Comparison of ENCODE assay signal across 14 cellular contexts in the genomic region with DNA sequence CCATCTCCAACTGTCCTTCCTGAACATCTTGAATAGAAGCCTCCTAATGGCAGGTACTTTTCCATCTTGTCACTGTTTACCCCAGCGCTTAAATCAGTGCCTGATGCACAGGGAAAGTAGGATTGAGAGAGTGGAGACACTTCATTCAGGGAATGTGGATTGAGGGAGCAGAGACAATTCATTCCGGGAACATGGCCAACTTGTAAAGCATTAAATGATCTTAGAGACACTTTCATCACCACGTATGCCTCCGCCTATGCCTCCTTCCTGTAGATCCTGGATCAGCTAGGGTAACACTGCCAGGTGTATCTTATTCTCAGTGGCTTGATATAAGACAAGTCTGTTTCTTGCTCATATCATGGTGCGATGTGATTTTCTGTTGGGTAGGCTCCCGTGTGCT.
"Had no signal": no experiment of that assay in that cellular context is flagged by ENCODE, and none has a peak within 500 bp of the region (broad histone marks: within the 10 kb centered on the region; RNA-seq: fewer than 3 reads in every experiment).

No MANE protein-coding gene starts in this region.

- H3K4me1 ChIP-seq: esophagus squamous epithelium, heart left ventricle, testis had no signal

- H3K9me3 Mint-ChIP-seq: activated CD8-positive, alpha-beta T cell treated with anti-CD3 and anti-CD28 coated beads for 36 hours; activated naive CD8-positive, alpha-beta T cell treated with anti-CD3 and anti-CD28 coated beads, Interleukin-2, amount 10 ng/mL, durations not matched to agents 7 days and 5 days; stimulated activated naive CD8-positive, alpha-beta T cell treated with anti-CD3 and anti-CD28 coated beads, Interleukin-15, amount 100 ng/mL, for 72 hours had no signal

- H3K27me3 ChIP-seq: esophagus squamous epithelium, heart left ventricle, testis had no signal

- H3K36me3 ChIP-seq: esophagus squamous epithelium, heart left ventricle had no signal

- H3K9me3 ChIP-seq: esophagus squamous epithelium, heart left ventricle, testis had no signal

- H3K4me3 Mint-ChIP-seq: activated CD8-positive, alpha-beta T cell treated with anti-CD3 and anti-CD28 coated beads for 36 hours; activated naive CD8-positive, alpha-beta T cell treated with anti-CD3 and anti-CD28 coated beads, Interleukin-2, amount 10 ng/mL, durations not matched to agents 7 days and 5 days; stimulated activated naive CD8-positive, alpha-beta T cell treated with anti-CD3 and anti-CD28 coated beads, Interleukin-15, amount 100 ng/mL, for 72 hours had no signal

- H3K27ac ChIP-seq: esophagus squamous epithelium, heart left ventricle, testis had no signal

- ATAC-seq: activated CD8-positive, alpha-beta T cell treated with anti-CD3 and anti-CD28 coated beads for 36 hours; heart left ventricle; left ventricle myocardium superior; stimulated activated naive CD8-positive, alpha-beta T cell treated with anti-CD3 and anti-CD28 coated beads, Interleukin-15, amount 100 ng/mL, for 72 hours had no signal

- DNase-seq: activated CD4-positive, alpha-beta T cell treated with anti-CD3 and anti-CD28 coated beads for 4 hours; activated CD8-positive, alpha-beta memory T cell treated with anti-CD3 and anti-CD28 coated beads, Interleukin-2, amount 50 U/mL, for 48 hours; activated CD8-positive, alpha-beta T cell treated with anti-CD3 and anti-CD28 coated beads for 36 hours; activated naive CD8-positive, alpha-beta T cell treated with anti-CD3 and anti-CD28 coated beads, Interleukin-2, amount 10 ng/mL, durations not matched to agents 7 days and 5 days; anterior cingulate cortex; esophagus squamous epithelium; foreskin melanocyte; heart left ventricle; islet precursor cell; left ventricle myocardium superior; stimulated activated CD4-positive, alpha-beta T cell treated with anti-CD3 and anti-CD28 coated beads, Interleukin-15, amount 100 ng/mL, for 24 hours; stimulated activated CD4-positive, alpha-beta T cell treated with anti-CD3 and anti-CD28 coated beads, Interleukin-4, amount 100 ng/mL, for 24 hours; stimulated activated naive CD8-positive, alpha-beta T cell treated with anti-CD3 and anti-CD28 coated beads, Interleukin-15, amount 100 ng/mL, for 72 hours; testis had no signal

- H3K4me3 ChIP-seq: esophagus squamous epithelium, heart left ventricle, testis had no signal

- H3K27ac Mint-ChIP-seq: activated CD8-positive, alpha-beta T cell treated with anti-CD3 and anti-CD28 coated beads for 36 hours; activated naive CD8-positive, alpha-beta T cell treated with anti-CD3 and anti-CD28 coated beads, Interleukin-2, amount 10 ng/mL, durations not matched to agents 7 days and 5 days; stimulated activated naive CD8-positive, alpha-beta T cell treated with anti-CD3 and anti-CD28 coated beads, Interleukin-15, amount 100 ng/mL, for 72 hours had no signal

- H3K36me3 Mint-ChIP-seq: activated naive CD8-positive, alpha-beta T cell treated with anti-CD3 and anti-CD28 coated beads, Interleukin-2, amount 10 ng/mL, durations not matched to agents 7 days and 5 days had no signal

- H3K4me1 Mint-ChIP-seq: activated naive CD8-positive, alpha-beta T cell treated with anti-CD3 and anti-CD28 coated beads, Interleukin-2, amount 10 ng/mL, durations not matched to agents 7 days and 5 days; stimulated activated naive CD8-positive, alpha-beta T cell treated with anti-CD3 and anti-CD28 coated beads, Interleukin-15, amount 100 ng/mL, for 72 hours had no signal
